ENCODE assay signal across 3 cellular contexts in genomic region chr9:116569111-116569510, GRCh38.
A peak's percentile ranks its signal among the peaks of the same experiment; 100 is the strongest.
TF ChIP-seq lines count a peak whose summit lies in the region.

No MANE protein-coding gene starts in this region.

TF ChIP-seq in A549, 52 proteins besides CTCF, POLR2A, EP300 and RAD21 (continued from another document):
- TF ChIP-seq BCL3 (IDR thresholded peaks at IDR 0.05) (no peak), REST (IDR thresholded peaks at IDR 0.05) (no peak), MAX (IDR thresholded peaks at IDR 0.05) (no peak), GATA3 (IDR thresholded peaks at IDR 0.05; ENCODE audit: borderline replicate concordance) (no peak), EHF (CRISPR knock-in tag; IDR thresholded peaks at IDR 0.05) (no peak)

TF ChIP-seq in HepG2, 621 proteins besides CTCF, POLR2A, EP300 and RAD21 (continued from another document):
- TF ChIP-seq FOXP4 (CRISPR knock-in tag; IDR thresholded peaks at IDR 0.05) (no peak), RFX5 (IDR thresholded peaks at IDR 0.05; ENCODE audit: low read depth, low read length) (no peak), ZNF530 (CRISPR knock-in tag; IDR thresholded peaks at IDR 0.05; ENCODE audit: low read depth) (no peak), ZNF644 (CRISPR knock-in tag; IDR thresholded peaks at IDR 0.05; ENCODE audit: low read depth) (0 out of 2 replicates have a peak, but pooled peaks have one; percentile 60), GATAD2A (CRISPR knock-in tag; IDR thresholded peaks at IDR 0.05) (peak; percentile 18; the same call in 1 of the 2 replicates), ZBTB4 (CRISPR knock-in tag; IDR thresholded peaks at IDR 0.05; ENCODE audit: borderline replicate concordance) (no peak), ZNF766 (CRISPR knock-in tag; IDR thresholded peaks at IDR 0.05; ENCODE audit: borderline replicate concordance) (no peak), ATF3 (CRISPR knock-in tag; IDR thresholded peaks at IDR 0.05) (0 out of 2 replicates have a peak, but pooled peaks have one; percentile 59), ZFY (CRISPR knock-in tag; IDR thresholded peaks at IDR 0.05) (0 out of 2 replicates have a peak, but pooled peaks have one; percentile 22), ATF4 (CRISPR knock-in tag; IDR thresholded peaks at IDR 0.05) (peak in 1 of 2 experiments; percentile 82; a peak in 2 of 4 replicates), ZNF883 (CRISPR knock-in tag; IDR thresholded peaks at IDR 0.05; ENCODE audit: not compliant biosample characterization) (no peak)

TF ChIP-seq in GM23338, 12 proteins besides CTCF, POLR2A, EP300 and RAD21 (continued from another document):
- TF ChIP-seq POLR2AphosphoS5 (IDR thresholded peaks at IDR 0.05; ENCODE audit: low read depth) (no peak), ZNF462 (CRISPR knock-in tag; IDR thresholded peaks at IDR 0.05) (no peak), ZNF114 (CRISPR knock-in tag; IDR thresholded peaks at IDR 0.05) (no peak), STAT1 (IDR thresholded peaks at IDR 0.05; ENCODE audit: unreplicated experiment) (no peak), ETS1 (IDR thresholded peaks at IDR 0.05) (no peak), EZH2phosphoT487 (IDR thresholded peaks at IDR 0.05; ENCODE audit: unreplicated experiment) (no peak), ZNF331 (CRISPR knock-in tag; IDR thresholded peaks at IDR 0.05; ENCODE audit: low read depth) (no peak), CREB1 (CRISPR knock-in tag; IDR thresholded peaks at IDR 0.05; ENCODE audit: low read depth) (no peak), JUNB (IDR thresholded peaks at IDR 0.05; ENCODE audit: unreplicated experiment) (no peak)
